31 cellular contexts compared by ENCODE assay signal in genomic region chr12:39887824-39888223, GRCh38.
"Had no signal": no experiment of that assay in that cellular context is flagged by ENCODE, and none has a peak within 500 bp of the region (broad histone marks: within the 10 kb centered on the region; RNA-seq: fewer than 3 reads in every experiment).

No MANE protein-coding gene starts in this region.

- H3K9me3 ChIP-seq: adrenal gland, body of pancreas, breast epithelium had no signal

- H3K4me1 Mint-ChIP-seq: activated B cell treated with CpG ODN at 0.5 μM for 24 hours; activated CD4-positive, alpha-beta T cell treated with anti-CD3 and anti-CD28 coated beads, Interleukin-2, amount 10 ng/mL, durations not matched to agents 24 days and 14 days; activated CD8-positive, alpha-beta memory T cell treated with anti-CD3 and anti-CD28 coated beads, Interleukin-2, amount 10 ng/mL, durations not matched to agents 7 days and 5 days; activated naive CD4-positive, alpha-beta T cell treated with anti-CD3 and anti-CD28 coated beads, Interleukin-2, amount 10 ng/mL, durations not matched to agents 7 days and 5 days; activated naive CD8-positive, alpha-beta T cell treated with anti-CD3 and anti-CD28 coated beads for 36 hours had no signal

- H3K9me3 Mint-ChIP-seq: activated B cell treated with CpG ODN at 0.5 μM for 24 hours; activated CD4-positive, alpha-beta memory T cell treated with anti-CD3 and anti-CD28 coated beads for 36 hours; activated CD4-positive, alpha-beta T cell treated with anti-CD3 and anti-CD28 coated beads, Interleukin-2, amount 10 ng/mL, durations not matched to agents 24 days and 14 days; activated naive CD4-positive, alpha-beta T cell treated with anti-CD3 and anti-CD28 coated beads, Interleukin-2, amount 10 ng/mL, durations not matched to agents 7 days and 5 days; activated naive CD4-positive, alpha-beta T cell treated with anti-CD3 and anti-CD28 coated beads, Interleukin-2, amount 50 U/mL, for 72 hours; activated naive CD8-positive, alpha-beta T cell treated with anti-CD3 and anti-CD28 coated beads for 36 hours; activated T-cell treated with anti-CD3 and anti-CD28 coated beads, Interleukin-2, amount 50 U/mL, for 24 hours; activated T-helper 2 cell treated with anti-CD3 and anti-CD28 coated beads, Interferon-gamma antibody, Interleukin-2, Interleukin-4, amounts not matched to agents 10 μg/mL and 5 μg/mL and 100 μg/mL, durations not matched to agents 14 hours and 24 hours and 36 hours; T-helper 2 cell treated with Interferon-gamma antibody and Interleukin-4, amounts not matched to agents 5 μg/mL and 100 μg/mL, for 36 hours had no signal

- H3K36me3 Mint-ChIP-seq: activated CD4-positive, alpha-beta memory T cell treated with anti-CD3 and anti-CD28 coated beads for 36 hours; activated CD8-positive, alpha-beta memory T cell treated with anti-CD3 and anti-CD28 coated beads, Interleukin-2, amount 10 ng/mL, durations not matched to agents 7 days and 5 days; activated naive CD4-positive, alpha-beta T cell treated with anti-CD3 and anti-CD28 coated beads, Interleukin-2, amount 10 ng/mL, durations not matched to agents 7 days and 5 days; activated naive CD4-positive, alpha-beta T cell treated with anti-CD3 and anti-CD28 coated beads, Interleukin-2, amount 50 U/mL, for 72 hours; activated naive CD8-positive, alpha-beta T cell treated with anti-CD3 and anti-CD28 coated beads for 36 hours had no signal

- DNase-seq: activated B cell treated with CpG ODN at 0.5 μM for 24 hours; activated CD4-positive, alpha-beta memory T cell treated with anti-CD3 and anti-CD28 coated beads for 36 hours; activated CD4-positive, alpha-beta T cell treated with anti-CD3 and anti-CD28 coated beads for 4 hours; activated CD4-positive, alpha-beta T cell treated with anti-CD3 and anti-CD28 coated beads, Interleukin-2, amount 10 ng/mL, durations not matched to agents 24 days and 14 days; activated CD4-positive, alpha-beta T cell treated with anti-CD3 and anti-CD28 coated beads, Interleukin-2, amount 50 U/mL, for 1 hour; activated CD4-positive, alpha-beta T cell treated with anti-CD3 and anti-CD28 coated beads, Interleukin-2, amount 50 U/mL, for 4 hours; activated CD4-positive, CD25-positive, alpha-beta regulatory T cell treated with anti-CD3 and anti-CD28 coated beads, Interleukin-2, amount 50 U/mL, for 72 hours; activated CD8-positive, alpha-beta memory T cell treated with anti-CD3 and anti-CD28 coated beads for 24 hours; activated CD8-positive, alpha-beta memory T cell treated with anti-CD3 and anti-CD28 coated beads, Interleukin-2, amount 10 ng/mL, durations not matched to agents 7 days and 5 days; activated CD8-positive, alpha-beta memory T cell treated with anti-CD3 and anti-CD28 coated beads, Interleukin-2, amount 50 U/mL, for 48 hours; activated CD8-positive, alpha-beta T cell treated with anti-CD3 and anti-CD28 coated beads, Interleukin-2, amount 10 ng/mL, durations not matched to agents 7 days and 5 days; activated effector memory CD4-positive, alpha-beta T cell treated with Interleukin-2 at 50 U/mL for 16 hours; activated gamma-delta T cell; activated naive CD4-positive, alpha-beta T cell treated with anti-CD3 and anti-CD28 coated beads, Interleukin-2, amount 10 ng/mL, durations not matched to agents 7 days and 5 days; activated naive CD4-positive, alpha-beta T cell treated with Interleukin-2 at 50 U/mL for 16 hours; activated naive CD8-positive, alpha-beta T cell treated with anti-CD3 and anti-CD28 coated beads for 36 hours; activated T-cell treated with anti-CD3 and anti-CD28 coated beads, Interleukin-2, amount 50 U/mL, for 24 hours; activated T-cell treated with anti-CD3 and anti-CD28 coated beads, Interleukin-2, amount 50 U/mL, for 48 hours; adrenal gland; amniotic stem cell; aorta; body of pancreas; brain microvascular endothelial cell; central memory CD4-positive, alpha-beta T cell; T-helper 2 cell; T-helper 9 cell had no signal

- H3K4me3 ChIP-seq: adrenal gland, body of pancreas, breast epithelium had no signal

- H3K27me3 Mint-ChIP-seq: activated B cell treated with CpG ODN at 0.5 μM for 24 hours; activated CD4-positive, alpha-beta memory T cell treated with anti-CD3 and anti-CD28 coated beads for 36 hours; activated CD4-positive, alpha-beta T cell treated with anti-CD3 and anti-CD28 coated beads, Interleukin-2, amount 10 ng/mL, durations not matched to agents 24 days and 14 days; activated CD8-positive, alpha-beta memory T cell treated with anti-CD3 and anti-CD28 coated beads, Interleukin-2, amount 10 ng/mL, durations not matched to agents 7 days and 5 days; activated naive CD4-positive, alpha-beta T cell treated with anti-CD3 and anti-CD28 coated beads, Interleukin-2, amount 10 ng/mL, durations not matched to agents 7 days and 5 days; activated naive CD8-positive, alpha-beta T cell treated with anti-CD3 and anti-CD28 coated beads for 36 hours; activated T-cell treated with anti-CD3 and anti-CD28 coated beads, Interleukin-2, amount 50 U/mL, for 24 hours had no signal

- H3K36me3 ChIP-seq: adrenal gland, brain microvascular endothelial cell, breast epithelium had no signal

- H3K4me3 Mint-ChIP-seq: activated B cell treated with CpG ODN at 0.5 μM for 24 hours; activated CD4-positive, alpha-beta memory T cell treated with anti-CD3 and anti-CD28 coated beads for 36 hours; activated CD4-positive, alpha-beta T cell treated with anti-CD3 and anti-CD28 coated beads, Interleukin-2, amount 10 ng/mL, durations not matched to agents 24 days and 14 days; activated CD8-positive, alpha-beta memory T cell treated with anti-CD3 and anti-CD28 coated beads, Interleukin-2, amount 10 ng/mL, durations not matched to agents 7 days and 5 days; activated CD8-positive, alpha-beta T cell treated with anti-CD3 and anti-CD28 coated beads, Interleukin-2, amount 10 ng/mL, durations not matched to agents 7 days and 5 days; activated naive CD4-positive, alpha-beta T cell treated with anti-CD3 and anti-CD28 coated beads, Interleukin-2, amount 10 ng/mL, durations not matched to agents 7 days and 5 days; activated naive CD8-positive, alpha-beta T cell treated with anti-CD3 and anti-CD28 coated beads for 36 hours; activated T-cell treated with anti-CD3 and anti-CD28 coated beads, Interleukin-2, amount 50 U/mL, for 24 hours; T-helper 2 cell treated with Interferon-gamma antibody and Interleukin-4, amounts not matched to agents 5 μg/mL and 100 μg/mL, for 36 hours had no signal

- H3K27ac ChIP-seq: adrenal gland, body of pancreas, brain microvascular endothelial cell, breast epithelium, VCaP had no signal

- H3K27me3 ChIP-seq: adrenal gland, body of pancreas, brain microvascular endothelial cell, breast epithelium had no signal

- H3K27ac Mint-ChIP-seq: activated B cell treated with CpG ODN at 0.5 μM for 24 hours; activated CD4-positive, alpha-beta memory T cell treated with anti-CD3 and anti-CD28 coated beads for 36 hours; activated CD4-positive, alpha-beta T cell treated with anti-CD3 and anti-CD28 coated beads, Interleukin-2, amount 10 ng/mL, durations not matched to agents 24 days and 14 days; activated CD8-positive, alpha-beta memory T cell treated with anti-CD3 and anti-CD28 coated beads, Interleukin-2, amount 10 ng/mL, durations not matched to agents 7 days and 5 days; activated CD8-positive, alpha-beta T cell treated with anti-CD3 and anti-CD28 coated beads, Interleukin-2, amount 10 ng/mL, durations not matched to agents 7 days and 5 days; activated naive CD4-positive, alpha-beta T cell treated with anti-CD3 and anti-CD28 coated beads, Interleukin-2, amount 10 ng/mL, durations not matched to agents 7 days and 5 days; activated naive CD4-positive, alpha-beta T cell treated with anti-CD3 and anti-CD28 coated beads, Interleukin-2, amount 50 U/mL, for 72 hours; activated naive CD8-positive, alpha-beta T cell treated with anti-CD3 and anti-CD28 coated beads for 36 hours; activated T-cell treated with anti-CD3 and anti-CD28 coated beads, Interleukin-2, amount 50 U/mL, for 24 hours; activated T-helper 2 cell treated with anti-CD3 and anti-CD28 coated beads, Interferon-gamma antibody, Interleukin-2, Interleukin-4, amounts not matched to agents 10 μg/mL and 5 μg/mL and 100 μg/mL, durations not matched to agents 14 hours and 24 hours and 36 hours; T-helper 2 cell treated with Interferon-gamma antibody and Interleukin-4, amounts not matched to agents 5 μg/mL and 100 μg/mL, for 36 hours had no signal
